Comparison of ENCODE assay signal across 1 cellular context in the genomic region with DNA sequence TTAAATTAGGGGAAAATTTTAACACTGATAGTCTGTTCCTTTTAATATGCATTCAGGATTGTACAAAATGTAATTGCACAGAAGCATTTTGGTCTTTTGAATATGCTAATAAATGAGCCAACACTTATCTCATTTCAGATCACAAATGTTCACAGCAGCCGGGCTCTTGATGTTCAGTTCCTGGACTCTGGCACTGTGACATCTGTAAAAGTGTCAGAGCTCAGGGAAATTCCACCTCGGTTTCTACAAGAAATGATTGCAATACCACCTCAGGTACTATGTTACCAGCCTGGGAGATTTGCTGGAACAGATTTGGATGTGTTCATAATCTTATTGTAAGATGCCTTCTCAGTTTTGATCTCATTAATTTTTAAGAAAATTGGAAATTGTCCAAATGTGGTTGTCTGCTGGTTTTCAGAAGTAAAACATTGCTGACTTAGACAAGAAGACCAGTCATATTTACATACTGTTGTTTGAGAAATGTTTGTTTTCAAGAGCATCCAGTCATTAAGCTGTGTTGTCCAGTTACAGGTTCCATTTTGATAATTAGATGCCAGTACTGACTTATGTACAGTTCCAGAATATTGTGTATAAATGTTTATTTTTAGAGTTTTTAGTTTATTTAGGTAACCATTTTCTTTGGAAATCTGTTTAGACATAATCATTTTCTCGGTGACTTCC.
TF ChIP-seq lines count a peak whose summit lies in the region.

No MANE protein-coding gene starts in this region.

TF ChIP-seq in HepG2, 621 proteins besides CTCF, POLR2A, EP300 and RAD21:
- TF ChIP-seq, protein P1, sequence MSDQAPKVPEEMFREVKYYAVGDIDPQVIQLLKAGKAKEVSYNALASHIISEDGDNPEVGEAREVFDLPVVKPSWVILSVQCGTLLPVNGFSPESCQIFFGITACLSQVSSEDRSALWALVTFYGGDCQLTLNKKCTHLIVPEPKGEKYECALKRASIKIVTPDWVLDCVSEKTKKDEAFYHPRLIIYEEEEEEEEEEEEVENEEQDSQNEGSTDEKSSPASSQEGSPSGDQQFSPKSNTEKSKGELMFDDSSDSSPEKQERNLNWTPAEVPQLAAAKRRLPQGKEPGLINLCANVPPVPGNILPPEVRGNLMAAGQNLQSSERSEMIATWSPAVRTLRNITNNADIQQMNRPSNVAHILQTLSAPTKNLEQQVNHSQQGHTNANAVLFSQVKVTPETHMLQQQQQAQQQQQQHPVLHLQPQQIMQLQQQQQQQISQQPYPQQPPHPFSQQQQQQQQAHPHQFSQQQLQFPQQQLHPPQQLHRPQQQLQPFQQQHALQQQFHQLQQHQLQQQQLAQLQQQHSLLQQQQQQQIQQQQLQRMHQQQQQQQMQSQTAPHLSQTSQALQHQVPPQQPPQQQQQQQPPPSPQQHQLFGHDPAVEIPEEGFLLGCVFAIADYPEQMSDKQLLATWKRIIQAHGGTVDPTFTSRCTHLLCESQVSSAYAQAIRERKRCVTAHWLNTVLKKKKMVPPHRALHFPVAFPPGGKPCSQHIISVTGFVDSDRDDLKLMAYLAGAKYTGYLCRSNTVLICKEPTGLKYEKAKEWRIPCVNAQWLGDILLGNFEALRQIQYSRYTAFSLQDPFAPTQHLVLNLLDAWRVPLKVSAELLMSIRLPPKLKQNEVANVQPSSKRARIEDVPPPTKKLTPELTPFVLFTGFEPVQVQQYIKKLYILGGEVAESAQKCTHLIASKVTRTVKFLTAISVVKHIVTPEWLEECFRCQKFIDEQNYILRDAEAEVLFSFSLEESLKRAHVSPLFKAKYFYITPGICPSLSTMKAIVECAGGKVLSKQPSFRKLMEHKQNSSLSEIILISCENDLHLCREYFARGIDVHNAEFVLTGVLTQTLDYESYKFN (CRISPR knock-in tag; conservative IDR thresholded peaks at IDR 0.05): 0 out of 2 replicates have a peak, but pooled peaks have one; percentile 26
- TF ChIP-seq, protein P2, sequence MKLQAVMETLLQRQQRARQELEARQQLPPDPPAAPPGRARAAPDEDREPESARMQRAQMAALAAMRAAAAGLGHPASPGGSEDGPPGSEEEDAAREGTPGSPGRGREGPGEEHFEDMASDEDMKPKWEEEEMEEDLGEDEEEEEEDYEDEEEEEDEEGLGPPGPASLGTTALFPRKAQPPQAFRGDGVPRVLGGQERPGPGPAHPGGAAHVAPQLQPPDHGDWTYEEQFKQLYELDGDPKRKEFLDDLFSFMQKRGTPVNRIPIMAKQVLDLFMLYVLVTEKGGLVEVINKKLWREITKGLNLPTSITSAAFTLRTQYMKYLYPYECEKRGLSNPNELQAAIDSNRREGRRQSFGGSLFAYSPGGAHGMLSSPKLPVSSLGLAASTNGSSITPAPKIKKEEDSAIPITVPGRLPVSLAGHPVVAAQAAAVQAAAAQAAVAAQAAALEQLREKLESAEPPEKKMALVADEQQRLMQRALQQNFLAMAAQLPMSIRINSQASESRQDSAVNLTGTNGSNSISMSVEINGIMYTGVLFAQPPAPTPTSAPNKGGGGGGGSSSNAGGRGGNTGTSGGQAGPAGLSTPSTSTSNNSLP (IDR thresholded peaks at IDR 0.05; ENCODE audit: low read depth, low read length): peak; percentile 38; the same call in 1 of the 2 replicates
- no peak for TF ChIP-seq POLR2G (IDR thresholded peaks at IDR 0.05; ENCODE audit: low read depth, low read length)
- TF ChIP-seq HNF4A (CRISPR knock-in tag; IDR thresholded peaks at IDR 0.05): peak; percentile 42; the same call in 1 of the 2 replicates
- TF ChIP-seq TCF7 (IDR thresholded peaks at IDR 0.05; ENCODE audit: low read depth): peak; percentile 13; the same call in 1 of the 2 replicates
- no peak for TF ChIP-seq POGK (CRISPR knock-in tag; conservative IDR thresholded peaks at IDR 0.05)
- TF ChIP-seq HNF4G (IDR thresholded peaks at IDR 0.05; ENCODE audit: borderline replicate concordance, low read depth, low read length): peak; percentile 4; the same call in 1 of the 2 replicates
- no peak for TF ChIP-seq HNF4G (CRISPR knock-in tag; IDR thresholded peaks at IDR 0.05; ENCODE audit: borderline replicate concordance, low read depth)
TF ChIP-seq in HepG2: peak in this region for 5.
